8 cellular contexts compared by ENCODE assay signal in the genomic region with DNA sequence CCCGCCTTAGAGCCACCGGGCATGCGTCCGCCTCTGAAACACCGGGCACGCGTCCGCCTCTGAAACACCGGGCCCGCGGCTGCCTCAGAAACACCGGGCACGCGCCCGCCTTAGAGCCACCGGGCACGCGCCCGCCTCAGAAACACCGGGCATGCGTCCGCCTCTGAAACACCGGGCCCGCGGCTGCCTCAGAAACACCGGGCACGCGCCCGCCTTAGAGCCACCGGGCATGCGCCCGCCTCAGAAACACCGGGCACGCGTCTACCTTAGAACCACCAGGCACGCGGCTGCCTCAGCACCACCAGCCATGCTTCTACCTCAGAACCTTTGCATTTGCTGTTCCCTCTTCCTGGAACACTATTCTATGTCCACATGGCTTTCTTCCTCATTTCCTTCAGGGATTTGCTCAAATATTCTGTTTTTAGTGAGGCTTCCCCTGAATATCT. TPM values are rescaled to one million over a fixed set of nuclear protein-coding genes. Genes with fewer than 3 reads are reported as not detected.
DNase-seq lines count a peak whose midpoint lies in the region; ATAC-seq and TF ChIP-seq lines count a peak whose summit lies in the region.
"Not testable (repeated sequence)": the region's sequence is repeated elsewhere in the genome, so short reads cannot be mapped to it uniquely, and the experiment has no call there.

No MANE protein-coding gene starts in this region.

- peak overlapping the region; percentile 71 for H3K4me3 ChIP-seq in SJCRH30
- peak overlapping the region; percentile 64 for H3K4me3 ChIP-seq in fibroblast of pulmonary artery (replicated peaks; ENCODE audit: low read depth, low read length)

- peak; percentile 86 to 91 for ATAC-seq in naive thymus-derived CD8-positive, alpha-beta T cell

- peak; percentile 94 for DNase-seq in DMS 273 (lab: John Stamatoyannopoulos, UW; ENCODE audit: unreplicated experiment)
- peak; percentile 24 for DNase-seq in GOT3 (lab: John Stamatoyannopoulos, UW)
- DNase-seq in MV-4-11 (lab: John Stamatoyannopoulos, UW): peak; percentile 53
- DNase-seq in SJCRH30: peak; percentile 74
- peak; percentile 89 for DNase-seq in activated effector memory CD4-positive, alpha-beta T cell treated with anti-CD3 and anti-CD28 coated beads, Interleukin-2, amount 50 U/mL, for 16 hours
- DNase-seq in fibroblast of pulmonary artery (ENCODE audit: low read depth): peak; percentile 49
- DNase-seq in naive thymus-derived CD8-positive, alpha-beta T cell: peak; percentile 48 to 84 (median 72)
- peak; percentile 31 for DNase-seq in stimulated activated CD8-positive, alpha-beta memory T cell treated with anti-CD3 and anti-CD28 coated beads, Interleukin-7, amount 100 ng/mL, for 24 hours (ENCODE audit: low read depth)

- H3K4me1 Mint-ChIP-seq in naive thymus-derived CD8-positive, alpha-beta T cell: peaks cover 1 to 18% (median 10%) of the 10 kb centered on the region in 4 donors

- H3K36me3 ChIP-seq in SJCRH30: not testable (repeated sequence)

- H3K36me3 Mint-ChIP-seq in naive thymus-derived CD8-positive, alpha-beta T cell: not testable (repeated sequence)

- H3K27me3 Mint-ChIP-seq in naive thymus-derived CD8-positive, alpha-beta T cell: not testable (repeated sequence)

- H3K4me3 Mint-ChIP-seq in naive thymus-derived CD8-positive, alpha-beta T cell: peak overlapping the region; percentile 76 to 93 (median 84)

- not testable (repeated sequence) for H3K9me3 Mint-ChIP-seq in naive thymus-derived CD8-positive, alpha-beta T cell

- TF ChIP-seq CTCF in fibroblast of pulmonary artery (IDR thresholded peaks at IDR 0.05; ENCODE audit: low read length, missing control alignments): not testable (repeated sequence)

- POLR2A ChIA-PET in naive thymus-derived CD8-positive, alpha-beta T cell (lab: Charles Lee): not testable (repeated sequence)

- not testable (repeated sequence) for H3K4me1 ChIP-seq in SJCRH30

- H3K27ac ChIP-seq in SJCRH30: peak overlapping the region; percentile 41

- peak overlapping the region; percentile 70 to 93 (median 86) for H3K27ac Mint-ChIP-seq in naive thymus-derived CD8-positive, alpha-beta T cell

- H3K9me3 ChIP-seq in SJCRH30 (replicated peaks): not testable (repeated sequence)

- not testable (repeated sequence) for H3K27me3 ChIP-seq in SJCRH30

RNA-seq across cellular contexts. Expression of a gene that starts 58.4 kb away (rescaled TPM):
- 45.0 and 55.9 TPM in 2 replicates for total RNA-seq in SJCRH30 (2014; rRNA removed; shearing (Covaris generic))
- total RNA-seq in naive thymus-derived CD8-positive, alpha-beta T cell: 10 to 100 TPM; 64.3 to 72.8 TPM
- polyA plus RNA-seq in naive thymus-derived CD8-positive, alpha-beta T cell: 10 to 100 TPM; 22.1 to 28.8 (median 24.0) TPM

Comparison
In these comparisons a context has a peak if more than half of its experiments do, and no peak if none do; other contexts are left out.
1. Peak in every context shown above with its lines: DNase-seq, ATAC-seq, H3K4me3 ChIP-seq and H3K27ac ChIP-seq.
2. DNase-seq: peak in every context shown above with its lines; median percentile 94 in DMS 273; 89 in activated effector memory CD4-positive, alpha-beta T cell treated with anti-CD3 and anti-CD28 coated beads, Interleukin-2, amount 50 U/mL, for 16 hours; 74 in SJCRH30; 72 in naive thymus-derived CD8-positive, alpha-beta T cell; 53 in MV-4-11; 49 in fibroblast of pulmonary artery; 31 in stimulated activated CD8-positive, alpha-beta memory T cell treated with anti-CD3 and anti-CD28 coated beads, Interleukin-7, amount 100 ng/mL, for 24 hours; 24 in GOT3.